20 cellular contexts compared by ENCODE assay signal in the genomic region with DNA sequence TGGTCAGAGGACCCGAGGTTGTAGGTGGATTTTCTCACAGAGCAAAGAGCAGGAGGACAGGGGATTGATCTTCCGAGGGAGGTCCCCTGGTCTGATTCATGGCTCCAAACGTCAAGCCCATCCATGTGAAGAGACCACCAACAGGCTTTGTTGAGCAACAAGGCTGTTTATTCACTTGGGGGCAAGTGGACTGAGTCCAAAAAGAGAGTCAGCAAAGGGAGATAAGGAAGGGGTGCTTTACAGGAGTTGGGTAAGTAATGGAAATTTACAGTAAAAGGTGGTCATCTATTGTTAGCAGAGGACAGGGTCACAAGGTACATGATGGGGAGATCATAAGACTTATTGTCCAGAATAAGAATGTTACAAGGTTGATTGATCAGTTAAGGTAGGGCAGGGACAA.
"Had no signal": no experiment of that assay in that cellular context is flagged by ENCODE, and none has a peak within 500 bp of the region (broad histone marks: within the 10 kb centered on the region; RNA-seq: fewer than 3 reads in every experiment).

No MANE protein-coding gene starts in this region.

- FAIRE-seq: kidney had no signal

- DNase-seq: effector CD4-positive, alpha-beta T cell; esophagus squamous epithelium; foreskin fibroblast; glutamatergic neuron; immature natural killer cell; kidney; left colon; left ventricle myocardium superior; mesendoderm; naive B cell; nephron progenitor cell; sigmoid colon; stimulated activated CD4-positive, alpha-beta T cell treated with anti-CD3 and anti-CD28 coated beads, Interleukin-2, amount 100 ng/mL, for 24 hours; stimulated activated CD4-positive, alpha-beta T cell treated with anti-CD3 and anti-CD28 coated beads, Interleukin-4, amount 100 ng/mL, for 4 hours; stimulated activated naive CD4-positive, alpha-beta T cell treated with Interleukin-2 at 50 U/mL for 16 hours; trophoblast cell had no signal

- H3K27ac ChIP-seq: coronary artery, esophagus squamous epithelium, gastroesophageal sphincter, right atrium auricular region, sigmoid colon had no signal

- H3K4me3 ChIP-seq: coronary artery, esophagus squamous epithelium, gastroesophageal sphincter, lung, right atrium auricular region, sigmoid colon had no signal

- H3K27ac Mint-ChIP-seq: immature natural killer cell, naive B cell, nephron progenitor cell had no signal

- ATAC-seq: gastroesophageal sphincter, left colon, left ventricle myocardium superior had no signal

- H3K4me1 Mint-ChIP-seq: naive B cell, nephron progenitor cell had no signal

- H3K27me3 ChIP-seq: esophagus squamous epithelium, gastroesophageal sphincter, right atrium auricular region, sigmoid colon had no signal

- H3K4me1 ChIP-seq: esophagus squamous epithelium, gastroesophageal sphincter, right atrium auricular region, sigmoid colon had no signal

- H3K9me3 ChIP-seq: right atrium auricular region had no signal

- H3K36me3 ChIP-seq: esophagus squamous epithelium, gastroesophageal sphincter, right atrium auricular region, sigmoid colon had no signal

- H3K4me3 Mint-ChIP-seq: immature natural killer cell, nephron progenitor cell had no signal

- H3K27me3 Mint-ChIP-seq: naive B cell had no signal
